ENCODE assay signal across 28 cellular contexts in the genomic region with DNA sequence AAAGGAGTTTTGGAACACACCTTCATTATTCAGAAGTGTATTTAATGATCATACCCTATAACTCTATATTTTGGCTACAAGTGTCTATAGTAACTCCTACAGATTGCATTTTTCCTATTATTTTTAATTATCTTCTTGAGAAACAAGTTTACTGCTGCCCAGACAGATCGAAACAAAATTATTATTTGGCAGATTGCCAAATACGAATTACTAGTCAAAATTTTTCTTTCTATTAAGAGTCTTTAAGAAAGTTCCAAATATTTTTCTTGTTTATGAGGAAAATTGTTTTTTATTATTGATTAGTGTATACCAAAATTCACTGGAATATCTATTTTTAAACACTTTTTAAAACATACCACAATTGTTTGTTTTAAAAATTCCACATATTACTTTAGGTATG.
"Had no signal": no experiment of that assay in that cellular context is flagged by ENCODE, and none has a peak within 500 bp of the region (broad histone marks: within the 10 kb centered on the region; RNA-seq: fewer than 3 reads in every experiment).

No MANE protein-coding gene starts in this region.

- H3K4me2 ChIP-seq: neural progenitor cell, smooth muscle cell had no signal

- H3K27ac ChIP-seq: neural progenitor cell, ovary, parathyroid adenoma, psoas muscle, spleen, suprapubic skin, testis, tibial artery, transverse colon, upper lobe of right lung, uterus had no signal

- H3K36me3 ChIP-seq: neural progenitor cell, ovary, spleen, suprapubic skin, tibial artery, transverse colon, upper lobe of right lung, uterus had no signal

- ATAC-seq: natural killer cell; psoas muscle; right cardiac atrium; sciatic nerve; stimulated activated memory B cell treated with anti-CD40 and anti-IgM and Interleukin-4, amounts not matched to agents 10 μg/mL and 1 μg/mL and 100 μg/mL, for 72 hours; stimulated activated naive CD8-positive, alpha-beta T cell treated with anti-CD3 and anti-CD28 coated beads, Interleukin-15, amount 100 ng/mL, for 72 hours; stimulated activated naive CD8-positive, alpha-beta T cell treated with anti-CD3 and anti-CD28 coated beads, Interleukin-15, Interleukin-2, amounts not matched to agents 100 U/mL and 50 U/mL, for 24 hours; upper lobe of right lung had no signal

- H3K4me3 ChIP-seq: neural progenitor cell, ovary, psoas muscle, skin epidermis, smooth muscle cell, spleen, suprapubic skin, testis, tibial artery, transverse colon, upper lobe of right lung, uterus had no signal

- H3K4me1 ChIP-seq: parathyroid adenoma, psoas muscle, spleen, testis, tibial artery, transverse colon, upper lobe of right lung, uterus had no signal

- H3K9me3 ChIP-seq: suprapubic skin, testis, tibial artery, transverse colon, upper lobe of right lung, uterus had no signal

- H2AFZ ChIP-seq: neural progenitor cell, parathyroid adenoma had no signal

- H3K27me3 ChIP-seq: neural progenitor cell, ovary, spleen, suprapubic skin, testis, tibial artery, transverse colon, upper lobe of right lung, uterus had no signal

- H3K79me2 ChIP-seq: parathyroid adenoma had no signal

- H3K9ac ChIP-seq: neural progenitor cell, parathyroid adenoma had no signal

- DNase-seq: natural killer cell; occipital lobe; ovary; posterior cingulate gyrus; psoas muscle; right cardiac atrium; spleen; stimulated activated CD4-positive, alpha-beta T cell treated with anti-CD3 and anti-CD28 coated beads, Interleukin-12 subunit alpha, Interleukin-12 subunit beta, amount 100 ng/mL, for 4 hours; stimulated activated CD4-positive, alpha-beta T cell treated with anti-CD3 and anti-CD28 coated beads, Interleukin-1b, Interleukin-23, amount 100 ng/mL, for 48 hours; stimulated activated CD4-positive, alpha-beta T cell treated with anti-CD3 and anti-CD28 coated beads, Interleukin-4, amount 100 ng/mL, for 1 hour; stimulated activated CD4-positive, alpha-beta T cell treated with anti-CD3 and anti-CD28 coated beads, Interleukin-4, amount 100 ng/mL, for 4 hours; stimulated activated CD8-positive, alpha-beta memory T cell treated with anti-CD3 and anti-CD28 coated beads, Interleukin-4, amount 100 ng/mL, for 48 hours; stimulated activated naive CD4-positive, alpha-beta T cell; stimulated activated naive CD8-positive, alpha-beta T cell treated with anti-CD3 and anti-CD28 coated beads, Interleukin-15, amount 100 ng/mL, for 72 hours; stimulated activated naive CD8-positive, alpha-beta T cell treated with anti-CD3 and anti-CD28 coated beads, Interleukin-15, Interleukin-2, amounts not matched to agents 100 U/mL and 50 U/mL, for 24 hours; substantia nigra; testis; tibial artery; transverse colon; upper lobe of right lung; uterus had no signal
